ENCODE assay signal across 8 cellular contexts in genomic region chr13:27621366-27622101, GRCh38. TPM values are rescaled to one million over a fixed set of nuclear protein-coding genes. Genes with fewer than 3 reads are reported as not detected.
DNase-seq lines count a peak whose midpoint lies in the region; ATAC-seq, FAIRE-seq and TF ChIP-seq lines count a peak whose summit lies in the region.

Gene POLR1D, plus strand, starts transcription at chr13:27621892. Its CDS starts 92 bp downstream, at chr13:27621984.

- H3K27ac ChIP-seq in CD4-positive, alpha-beta T cell (ENCODE audit: low read depth, low read length) = peak within 1 kb of the TSS; percentile 97
- H3K27ac ChIP-seq in H1 (ENCODE audit: low read depth, low read length) (peak within 1 kb of the TSS; percentile 93), mesenchymal stem cell (ENCODE audit: low read length, poor library complexity, severe bottlenecking) (peak within 1 kb of the TSS; percentile 85)

- H3K79me2 ChIP-seq in H1 (ENCODE audit: control insufficient read depth in 1 of 2, insufficient read depth in 2 of 2, low read length in 2 of 2) = peaks cover 36 to 79% of the 10 kb centered on the region in 2 experiments

- peaks cover 3 to 12% (median 7%) of the 10 kb centered on the region in 4 experiments; a peak in 6 of 7 replicates for H3K4me1 ChIP-seq in H1 (replicated peaks in 1 of 4; ENCODE audit: control insufficient read depth in 3 of 4, insufficient read depth in 4 of 4, low read length in 3 of 4)
- H3K4me1 ChIP-seq in mesenchymal stem cell (ENCODE audit: control insufficient read depth, insufficient read depth, low read depth, low read length) = peaks cover 4% of the 10 kb centered on the region

- peak within 1 kb of the TSS; percentile 99 for H3K4ac ChIP-seq in H1 (replicated peaks; ENCODE audit: insufficient read length, low read depth, low read length)
- H3K4ac ChIP-seq in mesenchymal stem cell (ENCODE audit: low read depth in 1 of 2, low read length in 2 of 2) = peak within 1 kb of the TSS; percentile 88 to 96

- peak within 1 kb of the TSS; percentile 73; the same call in 1 of the 2 replicates for H2BK15ac ChIP-seq in H1 (ENCODE audit: low read length)
- peak within 1 kb of the TSS; percentile 87 for H2BK15ac ChIP-seq in mesenchymal stem cell (ENCODE audit: low read depth, poor library complexity, severe bottlenecking)

- peak; percentile 68 to 71 for TF ChIP-seq POLR2A in H1 (IDR thresholded peaks at IDR 0.05; ENCODE audit: control extremely low read depth in 1 of 2, low read depth in 2 of 2, low read length in 2 of 2)

- peaks cover 11 to 32% of the 10 kb centered on the region in 2 experiments for H4K20me1 ChIP-seq in H1 (replicated peaks in 1 of 2; ENCODE audit: control insufficient read depth in 1 of 2, insufficient read depth in 2 of 2, low read length in 2 of 2)

- H2BK5ac ChIP-seq in H1 (ENCODE audit: low read depth, low read length) (peak within 1 kb of the TSS; percentile 95), mesenchymal stem cell (ENCODE audit: low read depth, low read length, poor library complexity, severe bottlenecking) (peak within 1 kb of the TSS; percentile 3)

- peaks cover 4 to 26% (median 10%) of the 10 kb centered on the region in 4 experiments; a peak in 7 of 8 replicates for H3K36me3 ChIP-seq in H1 (ENCODE audit: control insufficient read depth in 2 of 4, insufficient read depth in 4 of 4, low read length in 3 of 4)
- H3K36me3 ChIP-seq in mesenchymal stem cell (ENCODE audit: control insufficient read depth in 1 of 2, insufficient read depth in 2 of 2, low read depth in 1 of 2, low read length in 2 of 2) = peaks cover 0 to 31% of the 10 kb centered on the region in 2 experiments

- no peaks in the 10 kb centered on the region for H3K27me3 ChIP-seq in CD4-positive, alpha-beta T cell (ENCODE audit: control insufficient read depth, insufficient read depth, low read length)
- H3K27me3 ChIP-seq in H1 (replicated peaks in 1 of 4; ENCODE audit: control insufficient read depth in 3 of 4, extremely low read depth in 1 of 4, insufficient read depth in 3 of 4, low read length in 3 of 4) (no peaks in the 10 kb centered on the region), mesenchymal stem cell (ENCODE audit: control insufficient read depth in 1 of 2, insufficient read depth in 1 of 2, low read length in 2 of 2) (no peaks in the 10 kb centered on the region)

- H2BK12ac ChIP-seq in H1 (ENCODE audit: low read depth, low read length) = peak within 1 kb of the TSS; percentile 56; the same call in 1 of the 2 replicates
- peak within 1 kb of the TSS in 1 of 2 experiments; percentile 79 for H2BK12ac ChIP-seq in mesenchymal stem cell (ENCODE audit: low read length in 2 of 2)

- POLR2A ChIA-PET in CD4-positive, alpha-beta T cell (lab: Charles Lee) = interaction anchor here (0.6 to 4.1 kb wide), 26 partner anchors 14 to 518 kb away, joined by 3 to 94 read pairs (median 7); partner anchors contain the start of genes GTF3A, MTIF3 and RPL21
- POLR2A ChIA-PET in H1 (lab: Charles Lee; ENCODE audit: partially characterized antibody) = interaction anchor here (0.8 to 3.9 kb wide), 18 partner anchors 8 to 365 kb away, joined by 3 to 26 read pairs (median 4); no protein-coding TSS in a partner anchor

- no peak; a peak in 1 of 3 replicates for TF ChIP-seq EP300 in H1 (IDR thresholded peaks at IDR 0.05; ENCODE audit: borderline replicate concordance in 1 of 2, low read depth in 2 of 2, low read length in 2 of 2)

- no peaks in the 10 kb centered on the region for H3K9me3 ChIP-seq in CD4-positive, alpha-beta T cell (ENCODE audit: control insufficient read depth, low read length)
- H3K9me3 ChIP-seq in H1 (ENCODE audit: insufficient read depth in 2 of 2, low read depth in 1 of 2, low read length in 1 of 2) (no peaks in the 10 kb centered on the region), mesenchymal stem cell (ENCODE audit: control insufficient read depth, low read length) (no peaks in the 10 kb centered on the region)

- H2AFZ ChIP-seq in H1 (ENCODE audit: low read length) = peak within 1 kb of the TSS; percentile 43
- peak within 1 kb of the TSS; percentile 90 for H2AFZ ChIP-seq in mesenchymal stem cell (ENCODE audit: low read depth, low read length)

- no peaks in the 10 kb centered on the region for H3K9me3 Mint-ChIP-seq in CD4-positive, alpha-beta T cell

- H3K79me1 ChIP-seq in H1 (ENCODE audit: low read depth, low read length) (peaks cover 10% of the 10 kb centered on the region), mesenchymal stem cell (replicated peaks; ENCODE audit: low read length, poor library complexity, severe bottlenecking) (peaks cover 26% of the 10 kb centered on the region)

- H3K27ac Mint-ChIP-seq in CD4-positive, alpha-beta T cell = peak within 1 kb of the TSS; percentile 99

- peaks cover 78% of the 10 kb centered on the region for H3K4me1 Mint-ChIP-seq in CD4-positive, alpha-beta T cell (ENCODE audit: low read depth)

- peaks cover 47% of the 10 kb centered on the region for H3K36me3 Mint-ChIP-seq in CD4-positive, alpha-beta T cell (ENCODE audit: low read depth)

- 2% methylated on average over 59 of the region's 71 CpGs; no CpG with 5 or more reads in 1 of the 2 experiments for WGBS in H1 (ENCODE audit: extremely low coverage in 1 of 2, insufficient coverage in 1 of 2, insufficient read length in 1 of 2, insufficient replicate concordance in 2 of 2, low coverage in 1 of 2, low lambda C conversion rate in 2 of 2, missing lambda C conversion rate in 1 of 2), 2 experiments
- WGBS in mesenchymal stem cell = under 1% methylated on average over 61 of the region's 71 CpGs

- CTCF ChIA-PET in CD4-positive, alpha-beta T cell (lab: Charles Lee) = interaction anchor here (0.9 to 3.2 kb wide), 3 partner anchors 18 to 192 kb away, joined by 3 to 19 read pairs (median 3); partner anchors contain the start of gene MTIF3
- CTCF ChIA-PET in H1 (lab: Charles Lee; ENCODE audit: partially characterized antibody) = interaction anchor here (0.9 to 1.7 kb wide), 3 partner anchors 14 to 205 kb away, joined by 3 to 7 read pairs (median 4); partner anchors contain the start of gene MTIF3

- H2BK20ac ChIP-seq in H1 (ENCODE audit: low read length) = no peak within 1 kb of the TSS; the same call in 1 of the 2 replicates

- H3K27me3 Mint-ChIP-seq in CD4-positive, alpha-beta T cell = no peaks in the 10 kb centered on the region

- H2BK120ac ChIP-seq in H1 (replicated peaks; ENCODE audit: low read depth, low read length) (peak within 1 kb of the TSS; percentile 45), mesenchymal stem cell (ENCODE audit: low read depth, low read length) (peak within 1 kb of the TSS; percentile 61)

- DNase-seq in CD4-positive, alpha-beta T cell = peak; percentile 69 to 86 (median 82)
- DNase-seq in NOMO-1 treated with dmso at 0.1 percent for 144 hours (lab: John Stamatoyannopoulos, UW; ENCODE audit: unreplicated experiment) (peak; percentile 87), H1 (ENCODE audit: low read depth in 1 of 2, low spot score in 2 of 2) (peak; percentile 63 to 91), mesenchymal stem cell (peak; percentile 76)
- DNase-seq in activated CD8-positive, alpha-beta memory T cell treated with anti-CD3 and anti-CD28 coated beads for 48 hours (ENCODE audit: low read depth in 2 of 3, low spot score in 2 of 3) = peak; percentile 48 to 61 (median 49)
- DNase-seq in stimulated activated CD8-positive, alpha-beta memory T cell treated with anti-CD3 and anti-CD28 coated beads, Interleukin-12 subunit alpha, Interleukin-12 subunit beta, amount 100 ng/mL, for 4 hours (ENCODE audit: low read depth) = peak; percentile 78

- H3K4me3 ChIP-seq in H1 (ENCODE audit: extremely low read depth in 1 of 4, insufficient read depth in 2 of 4, low read depth in 3 of 4, low read length in 4 of 4) (peak within 1 kb of the TSS; percentile 73 to 97 (median 93)), mesenchymal stem cell (ENCODE audit: insufficient read depth in 1 of 2, low read depth in 1 of 2, low read length in 2 of 2) (peak within 1 kb of the TSS; percentile 94 to 98)

- H4K8ac ChIP-seq in H1 (ENCODE audit: extremely low read depth, insufficient read depth, low read length) (peak within 1 kb of the TSS; percentile 85), mesenchymal stem cell (ENCODE audit: low read length) (peak within 1 kb of the TSS; percentile 94)

- H3K14ac ChIP-seq in H1 (ENCODE audit: insufficient read length) (no peak within 1 kb of the TSS), mesenchymal stem cell (ENCODE audit: low read length in 2 of 2) (peak within 1 kb of the TSS in 1 of 2 experiments; percentile 95)

- peak within 1 kb of the TSS; percentile 87 to 94 (median 92) for H3K9ac ChIP-seq in H1 (replicated peaks in 1 of 4; ENCODE audit: extremely low read depth in 1 of 4, low read depth in 3 of 4, low read length in 3 of 4)
- H3K9ac ChIP-seq in mesenchymal stem cell (ENCODE audit: low read length) = peak within 1 kb of the TSS; percentile 92

- H2AK5ac ChIP-seq in H1 (ENCODE audit: low read depth, low read length) (no peak within 1 kb of the TSS), mesenchymal stem cell (ENCODE audit: low read length, severe bottlenecking) (no peak within 1 kb of the TSS)

- peak within 1 kb of the TSS; percentile 98 for H3K4me3 Mint-ChIP-seq in CD4-positive, alpha-beta T cell

- no peak for TF ChIP-seq RAD21 in H1 (IDR thresholded peaks at IDR 0.05 in 1 of 2, conservative IDR thresholded peaks at IDR 0.05 in 1 of 2; ENCODE audit: low read depth in 2 of 2, low read length in 2 of 2)

- H3K23me2 ChIP-seq in H1 (ENCODE audit: low read depth, low read length) = peaks cover 6% of the 10 kb centered on the region; the same call in 1 of the 2 replicates

- peak within 1 kb of the TSS; percentile 96 for H3K18ac ChIP-seq in H1 (ENCODE audit: extremely low read depth, low read length)
- H3K18ac ChIP-seq in mesenchymal stem cell (ENCODE audit: low read depth in 1 of 2, low read length in 2 of 2) = peak within 1 kb of the TSS; percentile 54 to 93

- H3K56ac ChIP-seq in H1 (replicated peaks; ENCODE audit: insufficient read length, low read depth, low read length) = peak within 1 kb of the TSS; percentile 90

- TF ChIP-seq CTCF in CD4-positive, alpha-beta T cell (IDR thresholded peaks at IDR 0.05) = no peak
- TF ChIP-seq CTCF in H1 (IDR thresholded peaks at IDR 0.05; ENCODE audit: control extremely low read depth in 1 of 3, insufficient read depth in 1 of 3, low read depth in 1 of 3, low read length in 3 of 3) = no peak

- H3K4me2 ChIP-seq in H1 (ENCODE audit: insufficient read depth in 1 of 2, low read depth in 2 of 2, low read length in 2 of 2) (peak within 1 kb of the TSS; percentile 67 to 95), mesenchymal stem cell (ENCODE audit: low read length, poor library complexity, severe bottlenecking) (peak within 1 kb of the TSS; percentile 96)

- peak within 1 kb of the TSS; percentile 87 for H4K5ac ChIP-seq in H1 (ENCODE audit: insufficient read length, low read depth, low read length)

- no peak within 1 kb of the TSS for H3K23ac ChIP-seq in H1 (ENCODE audit: insufficient read length)
- H3K23ac ChIP-seq in mesenchymal stem cell (ENCODE audit: low read length in 2 of 2) = peak within 1 kb of the TSS in 1 of 2 experiments; percentile 60

- FAIRE-seq in H1 (lab: Jason Lieb, UNC) = no peak

- intact Hi-C loops in CD4-positive, alpha-beta T cell (cut with DNase I, micrococcal nuclease) = loop anchor here (1.0 to 10.0 kb wide), 9 partner anchors 34 to 1367 kb away; partner anchors contain the start of genes CDK8 (in 1 of the 2), GSX1 (in 1 of the 2), GTF3A (in 1 of the 2) and MTIF3 (in 1 of the 2)

- ATAC-seq in CD4-positive, alpha-beta T cell (ENCODE audit: poor library complexity) = peak; percentile 62
- ATAC-seq in GM19397 (IDR thresholded peaks at IDR 0.05; ENCODE audit: unreplicated experiment) = peak; percentile 65
- peak; percentile 45 for ATAC-seq in HG03558 (IDR thresholded peaks at IDR 0.05; ENCODE audit: extremely low read depth, unreplicated experiment)

- H4K91ac ChIP-seq in H1 (replicated peaks; ENCODE audit: insufficient read length, low read length) = peak within 1 kb of the TSS; percentile 92
- H4K91ac ChIP-seq in mesenchymal stem cell (ENCODE audit: low read length) = peak within 1 kb of the TSS; percentile 68

RNA-seq across cellular contexts. Expression of gene POLR1D, which starts in this region (rescaled TPM):
- total RNA-seq in CD4-positive, alpha-beta T cell = 100 to 1,000 TPM; 197 to 200 TPM
- 232 TPM in 2 replicates for total RNA-seq in H1 (2021; fragmentation: NEBNext Ultra II Directional; extraction: Animal tissue kit (Norgen Biotek cat#: 25700))
- 146 and 226 TPM in 2 replicates for polyA plus RNA-seq in H1 (2011; rRNA removed)
- polyA plus RNA-seq in H1 (2011; cell fraction: cytosol; rRNA removed) = 210 TPM
- polyA plus RNA-seq in H1 (2011; cell fraction: nucleus; rRNA removed) = 135 TPM
- polyA plus RNA-seq in H1 (2012, experiment 1 of 2) = 221 to 334 TPM (median 230 TPM) in 4 replicates
- polyA plus RNA-seq in H1 (2012, experiment 2 of 2) = 298 TPM
- polyA plus RNA-seq in H1 (2013, experiment 1 of 2) = 346 TPM
- polyA plus RNA-seq in H1 (2013, experiment 2 of 2) = 335 TPM
- 77.6 and 78.6 TPM in 2 replicates for polyA minus RNA-seq in H1 (2011; rRNA and poly(A)+ RNA removed)
- polyA minus RNA-seq in H1 (2011; cell fraction: cytosol; rRNA and poly(A)+ RNA removed) = 61.1 TPM
- 78.1 TPM for polyA minus RNA-seq in H1 (2011; cell fraction: nucleus; rRNA and poly(A)+ RNA removed)
- 215 TPM for polyA plus RNA-seq in mesenchymal stem cell (2013, experiment 1 of 2)
- 218 TPM for polyA plus RNA-seq in mesenchymal stem cell (2013, experiment 2 of 2)

Comparison
In these comparisons a context has a peak if more than half of its experiments do, and no peak if none do; other contexts are left out.
1. Peak in every context shown above with its lines: DNase-seq, ATAC-seq, H3K4me3 ChIP-seq and H3K27ac ChIP-seq.